ENCODE assay signal across 8 cellular contexts in genomic region chr1:120069067-120069919, GRCh38. TPM values are rescaled to one million over a fixed set of nuclear protein-coding genes. Genes with fewer than 3 reads are reported as not detected.
DNase-seq lines count a peak whose midpoint lies in the region; TF ChIP-seq lines count a peak whose summit lies in the region.
"Not testable (repeated sequence)": the region's sequence is repeated elsewhere in the genome, so short reads cannot be mapped to it uniquely, and the experiment has no call there.

Gene NOTCH2 (minus strand): TSS chr1:120069662. CDS start chr1:120069406, 256 bp downstream.

- in situ Hi-C loops in GM23248 (cut with MboI) = not testable (repeated sequence)

- H3K4me3 ChIP-seq in AG04449 (ENCODE audit: low read depth, low read length) = peak within 1 kb of the TSS; percentile 55
- H3K4me3 ChIP-seq in GM23248 = peak within 1 kb of the TSS; percentile 85
- peak within 1 kb of the TSS; percentile 27 to 56 (median 32) for H3K4me3 ChIP-seq in fibroblast of lung (replicated peaks in 1 of 4; ENCODE audit: control extremely low read depth in 1 of 4, insufficient read depth in 1 of 4, low read depth in 3 of 4, low read length in 4 of 4)

- H3K27me3 ChIP-seq in GM23248 (replicated peaks; ENCODE audit: insufficient read depth); fibroblast of lung (ENCODE audit: control insufficient read depth, insufficient read depth, low read length): not testable (repeated sequence)

- H3K27ac ChIP-seq in GM23248 = peak within 1 kb of the TSS; percentile 63
- H3K27ac ChIP-seq in fibroblast of lung (ENCODE audit: insufficient read depth, low read length) = peak within 1 kb of the TSS; percentile 14

- DNase-seq in AG04449 (ENCODE audit: low read depth, low spot score) = not testable (repeated sequence)
- DNase-seq in GM23248 (peak; percentile 50), NCI-H2227 (lab: John Stamatoyannopoulos, UW; ENCODE audit: unreplicated experiment) (peak; percentile 42), UCSD-AML1 (lab: John Stamatoyannopoulos, UW; ENCODE audit: unreplicated experiment) (peak; percentile 64), fibroblast of lung (ENCODE audit: low read depth in 2 of 2) (peak; percentile 19 to 31), midbrain (lab: John Stamatoyannopoulos, UW) (peak; percentile 32)
- peak; percentile 65 for DNase-seq in activated naive CD4-positive, alpha-beta T cell treated with anti-CD3 and anti-CD28 coated beads, Interleukin-2, amount 50 U/mL, for 16 hours
- DNase-seq in stimulated activated CD4-positive, alpha-beta T cell treated with anti-CD3 and anti-CD28 coated beads, Interleukin-2, amount 100 ng/mL, for 24 hours = peak; percentile 59 to 64

- not testable (repeated sequence) for H3K9me2 ChIP-seq in GM23248 (ENCODE audit: insufficient read depth)

- WGBS in GM23248 (ENCODE audit: low coverage in 1 of 2, low lambda C conversion rate in 2 of 2, missing lambda C conversion rate in 2 of 2), 2 experiments = 0% methylated on average over 6 to 33 of the region's 95 CpGs

- not testable (repeated sequence) for H3K9me3 ChIP-seq in GM23248 (ENCODE audit: low read depth); fibroblast of lung (ENCODE audit: control insufficient read depth, insufficient read depth, low read depth, low read length)

- TF ChIP-seq CTCF in AG04449 (IDR thresholded peaks at IDR 0.05; ENCODE audit: insufficient read depth, low read length, missing control alignments); fibroblast of lung (conservative IDR thresholded peaks at IDR 0.05 in 1 of 2, IDR thresholded peaks at IDR 0.05 in 1 of 2; ENCODE audit: low read depth in 1 of 2, low read length in 2 of 2): not testable (repeated sequence)

- H4K20me1 ChIP-seq in GM23248 (ENCODE audit: insufficient read depth); fibroblast of lung (ENCODE audit: control insufficient read depth, extremely low read depth, insufficient read depth, low read length): not testable (repeated sequence)

- not testable (repeated sequence) for H3K36me3 ChIP-seq in GM23248 (ENCODE audit: low read depth); fibroblast of lung (ENCODE audit: control insufficient read depth, insufficient read depth, low read length)

- H3K4me1 ChIP-seq in GM23248 (ENCODE audit: insufficient read depth); fibroblast of lung (ENCODE audit: control insufficient read depth, extremely low read depth, insufficient read depth, low read length): not testable (repeated sequence)

- 0 out of 2 replicates have a peak within 1 kb of the TSS, but pooled peaks have one; percentile 24 for H2AFZ ChIP-seq in GM23248
- not testable (repeated sequence) for H2AFZ ChIP-seq in fibroblast of lung (ENCODE audit: low read length)

- H3K4me2 ChIP-seq in GM23248 (ENCODE audit: unreplicated experiment) = peak within 1 kb of the TSS; percentile 71
- not testable (repeated sequence) for H3K4me2 ChIP-seq in fibroblast of lung (ENCODE audit: extremely low read depth, insufficient read depth, low read length)

- POLR2A ChIA-PET in AG04449 (lab: Yijun Ruan, JAX) = not testable (repeated sequence)

- peaks cover 36% of the 10 kb centered on the region for H3K79me2 ChIP-seq in GM23248 (ENCODE audit: insufficient read depth)
- H3K79me2 ChIP-seq in fibroblast of lung (ENCODE audit: control insufficient read depth, insufficient read depth, low read length) = peaks cover 12% of the 10 kb centered on the region

- CTCF ChIA-PET in AG04449 (lab: Yijun Ruan, JAX) = not testable (repeated sequence)

- not testable (repeated sequence) for H3F3A ChIP-seq in GM23248 (ENCODE audit: insufficient read depth)

- H3K9ac ChIP-seq in GM23248 (peak within 1 kb of the TSS; percentile 89), fibroblast of lung (ENCODE audit: insufficient read depth, low read length) (peak within 1 kb of the TSS; percentile 53)

RNA-seq across cellular contexts. Expression of gene NOTCH2, which starts in this region (rescaled TPM):
- total RNA-seq in GM23248 (2014; rRNA removed; shearing (Covaris generic)) = 136 and 150 TPM in 2 replicates
- polyA plus RNA-seq in GM23248 (2016; fragmentation: Nextera tagmentation; extraction: Ambion mirVana) (44.8 and 45.2 TPM in 2 replicates), fibroblast of lung (61.6 and 86.3 TPM in 2 replicates)
- total RNA-seq in fibroblast of lung = 129 and 204 TPM in 2 replicates
- 43.6 and 75.9 TPM in 2 replicates for polyA plus RNA-seq in fibroblast of lung (2012)
- 468 and 563 TPM in 2 replicates for polyA minus RNA-seq in fibroblast of lung (ENCODE audit: low replicate concordance)

Comparison
In these comparisons a context has a peak if more than half of its experiments do, and no peak if none do; other contexts are left out.
1. H3K4me3 ChIP-seq: peak in every context shown above with its lines; median percentile 85 in GM23248; 55 in AG04449; 32 in fibroblast of lung.